8 cellular contexts compared by ENCODE assay signal in genomic region chr19:15149704-15150103, GRCh38.
"Had no signal": no experiment of that assay in that cellular context is flagged by ENCODE, and none has a peak within 500 bp of the region (broad histone marks: within the 10 kb centered on the region; RNA-seq: fewer than 3 reads in every experiment).

No MANE protein-coding gene starts in this region.

- H3K4me3 ChIP-seq: ascending aorta, coronary artery, spleen, thoracic aorta, upper lobe of left lung had no signal

- H3K9me3 ChIP-seq: ascending aorta, thoracic aorta had no signal

- H3K4me1 ChIP-seq: ascending aorta had no signal

- H3K36me3 ChIP-seq: ascending aorta, spleen, thoracic aorta, upper lobe of left lung had no signal

- H3K27me3 ChIP-seq: ascending aorta, upper lobe of left lung had no signal

- DNase-seq: activated gamma-delta T cell, occipital lobe had no signal

- H3K27ac ChIP-seq: ascending aorta, coronary artery, spleen, thoracic aorta, upper lobe of left lung, VCaP had no signal
